8 cellular contexts compared by ENCODE assay signal in the genomic region with DNA sequence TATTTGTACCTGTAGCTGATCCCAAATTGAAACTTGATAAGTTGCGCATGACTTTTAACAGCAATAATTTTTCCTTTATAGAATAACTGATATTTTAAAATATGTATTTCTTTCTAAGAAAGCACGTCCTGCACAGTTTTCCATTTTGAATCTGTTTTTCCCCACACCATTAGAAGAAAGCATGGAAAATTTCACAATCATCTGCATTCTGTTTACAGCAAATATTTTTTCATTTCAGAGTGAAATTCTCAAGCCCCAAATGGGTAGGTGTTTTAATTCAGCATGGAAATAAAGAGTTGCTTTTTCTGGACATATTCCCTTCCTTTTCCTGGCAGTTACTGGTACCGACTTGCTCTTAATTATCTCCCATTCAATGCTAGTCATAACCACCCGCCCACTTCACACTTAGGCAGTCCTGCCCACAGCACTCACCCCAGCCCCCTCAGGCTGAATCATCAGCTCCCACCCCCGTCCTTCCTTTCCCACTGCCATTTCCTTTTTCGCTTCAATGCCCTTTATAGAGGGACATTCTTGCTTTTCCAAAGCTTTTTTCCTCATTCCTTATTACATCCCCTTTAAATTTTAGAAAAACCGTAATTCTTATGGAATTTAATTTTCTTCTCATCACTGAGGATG.
DNase-seq lines count a peak whose midpoint lies in the region; ATAC-seq, FAIRE-seq and TF ChIP-seq lines count a peak whose summit lies in the region.

No MANE protein-coding gene starts in this region.

- H3K4me3 ChIP-seq in SJCRH30 = no peak overlapping the region
- peak overlapping the region; percentile 17 for H3K4me3 ChIP-seq in endocrine pancreas (ENCODE audit: control insufficient read depth, insufficient read depth, low read length)

- H3K27me3 ChIP-seq in SJCRH30 (no peaks in the 10 kb centered on the region), endocrine pancreas (ENCODE audit: control insufficient read depth, insufficient read depth, low read length) (no peaks in the 10 kb centered on the region)

- no peaks in the 10 kb centered on the region for H3K36me3 Mint-ChIP-seq in nephron (ENCODE audit: low read depth)

- H3K27me3 Mint-ChIP-seq in nephron (ENCODE audit: low read depth) = no peaks in the 10 kb centered on the region

- peak; percentile 46 for FAIRE-seq in GM18507 (lab: Jason Lieb, UNC)

- H3K36me3 ChIP-seq in SJCRH30 (no peaks in the 10 kb centered on the region), endocrine pancreas (ENCODE audit: control insufficient read depth, insufficient read depth, low read length) (no peaks in the 10 kb centered on the region)

- no peak overlapping the region for H3K27ac ChIP-seq in SJCRH30

- no peak for ATAC-seq in GM19324 (IDR thresholded peaks at IDR 0.05; ENCODE audit: low FRiP score, unreplicated experiment)

- H3K9me3 Mint-ChIP-seq in nephron = no peaks in the 10 kb centered on the region

- H3K4me1 Mint-ChIP-seq in nephron = peaks cover 37% of the 10 kb centered on the region

- H3K9ac ChIP-seq in endocrine pancreas (ENCODE audit: control insufficient read depth, insufficient read depth, low read length) = no peak overlapping the region

- H3K4me1 ChIP-seq in SJCRH30 = peaks cover 11% of the 10 kb centered on the region
- peaks cover 21% of the 10 kb centered on the region for H3K4me1 ChIP-seq in endocrine pancreas (ENCODE audit: control insufficient read depth, insufficient read depth, low read length)

- H3K4me3 Mint-ChIP-seq in nephron = no peak overlapping the region

- H3K9me3 ChIP-seq in SJCRH30 (replicated peaks) (no peaks in the 10 kb centered on the region), endocrine pancreas (ENCODE audit: control insufficient read depth, low read length) (no peaks in the 10 kb centered on the region)

- H3K27ac Mint-ChIP-seq in nephron = peak overlapping the region; percentile 53 to 76 (median 56)

- no peak for TF ChIP-seq CTCF in nephron (IDR thresholded peaks at IDR 0.05; ENCODE audit: unreplicated experiment in 3 of 3)

- no peak for DNase-seq in GM18507 (ENCODE audit: extremely low spot score, insufficient read length, low read depth)
- peak; percentile 58 to 61 for DNase-seq in SJCRH30
- no peak for DNase-seq in NCI-H524 treated with DMSO at 0.1 percent for 48 hours (lab: John Stamatoyannopoulos, UW)
- DNase-seq in NCI-H2196 (lab: John Stamatoyannopoulos, UW; ENCODE audit: unreplicated experiment) = no peak
- DNase-seq in medulla oblongata (ENCODE audit: extremely low spot score) = no peak

Comparison
In these comparisons a context has a peak if more than half of its experiments do, and no peak if none do; other contexts are left out.
1. DNase-seq: peak in SJCRH30 (2 of 2); none in GM18507 (single experiment), NCI-H524 treated with DMSO at 0.1 percent for 48 hours (single experiment), NCI-H2196 (single experiment) and medulla oblongata (single experiment).